In genomic region chr19:45423589-45424190, GRCh38 we compare ENCODE assay signal across 8 cellular contexts. TPM values are rescaled to one million over a fixed set of nuclear protein-coding genes. Genes with fewer than 3 reads are reported as not detected.
DNase-seq lines count a peak whose midpoint lies in the region; ATAC-seq, FAIRE-seq and TF ChIP-seq lines count a peak whose summit lies in the region.

Gene ERCC1 (minus strand): TSS chr19:45423917. CDS start chr19:45423374, 543 bp downstream.

- H3K9me3 ChIP-seq in KOPT-K1 (ENCODE audit: insufficient read depth, low read length, poor library complexity, severe bottlenecking): no peaks in the 10 kb centered on the region
- H3K9me3 ChIP-seq in Peyer's patch: no peaks in the 10 kb centered on the region
- no peaks in the 10 kb centered on the region for H3K9me3 ChIP-seq in neuronal stem cell (replicated peaks in 1 of 2; ENCODE audit: control insufficient read depth in 2 of 2, insufficient read depth in 1 of 2, low read depth in 1 of 2, low read length in 2 of 2)
- H3K9me3 ChIP-seq in tibial nerve: no peaks in the 10 kb centered on the region

- H2BK5ac ChIP-seq in neuronal stem cell (ENCODE audit: low read length): peak within 1 kb of the TSS; percentile 72

- H3K14ac ChIP-seq in neuronal stem cell (ENCODE audit: low read length): no peak within 1 kb of the TSS

- peak within 1 kb of the TSS; percentile 87 for H4K8ac ChIP-seq in neuronal stem cell (ENCODE audit: low read depth, low read length)

- TF ChIP-seq CTCF in Peyer's patch (IDR thresholded peaks at IDR 0.05): no peak
- no peak for TF ChIP-seq CTCF in tibial nerve (IDR thresholded peaks at IDR 0.05)

- H2BK120ac ChIP-seq in neuronal stem cell (ENCODE audit: low read depth, low read length): peak within 1 kb of the TSS; percentile 34

- peak within 1 kb of the TSS; percentile 97 for H2AFZ ChIP-seq in neuronal stem cell (ENCODE audit: low read length)

- H2BK15ac ChIP-seq in neuronal stem cell (ENCODE audit: low read length): peak within 1 kb of the TSS; percentile 15

- H3K36me3 ChIP-seq in KOPT-K1 (ENCODE audit: insufficient read depth, low read length): peaks cover 22% of the 10 kb centered on the region; the same call in 1 of the 2 replicates
- peaks cover 0 to 25% (median 0%) of the 10 kb centered on the region in 3 donors for H3K36me3 ChIP-seq in Peyer's patch
- H3K36me3 ChIP-seq in neuronal stem cell (replicated peaks in 1 of 2; ENCODE audit: control insufficient read depth in 2 of 2, insufficient read depth in 2 of 2, low read length in 2 of 2): peaks cover 18 to 34% of the 10 kb centered on the region in 2 donors
- peaks cover 0 to 35% (median 0%) of the 10 kb centered on the region in 3 donors for H3K36me3 ChIP-seq in tibial nerve

- FAIRE-seq in frontal cortex (lab: Jason Lieb, UNC): no peak

- H3K18ac ChIP-seq in neuronal stem cell (ENCODE audit: low read length): peak within 1 kb of the TSS; percentile 98

- H3K4me1 ChIP-seq in Peyer's patch (peaks cover 0 to 30% (median 23%) of the 10 kb centered on the region in 4 donors), neuronal stem cell (ENCODE audit: control insufficient read depth in 2 of 2, insufficient read depth in 1 of 2, low read depth in 1 of 2, low read length in 2 of 2) (peaks cover 6 to 10% of the 10 kb centered on the region in 2 donors), tibial nerve (peaks cover 0 to 60% (median 24%) of the 10 kb centered on the region in 4 donors)

- H3K4me3 ChIP-seq in Peyer's patch: peak within 1 kb of the TSS; percentile 44 to 63 (median 58)
- peak within 1 kb of the TSS; percentile 84 to 87 for H3K4me3 ChIP-seq in neuronal stem cell (ENCODE audit: low read length in 2 of 2)
- H3K4me3 ChIP-seq in tibial nerve: peak within 1 kb of the TSS; percentile 57 to 74 (median 66)

- H3K27ac ChIP-seq in KOPT-K1 (ENCODE audit: low read depth, low read length, poor library complexity, severe bottlenecking): peak within 1 kb of the TSS; percentile 74
- peak within 1 kb of the TSS; percentile 82 to 94 (median 89) for H3K27ac ChIP-seq in Peyer's patch
- H3K27ac ChIP-seq in neuronal stem cell (replicated peaks; ENCODE audit: low read length): peak within 1 kb of the TSS; percentile 93
- peak within 1 kb of the TSS; percentile 75 to 93 (median 88) for H3K27ac ChIP-seq in tibial nerve

- H4K91ac ChIP-seq in neuronal stem cell (ENCODE audit: low read depth, low read length, poor library complexity): no peak within 1 kb of the TSS

- peak within 1 kb of the TSS; percentile 5 for H2AK5ac ChIP-seq in neuronal stem cell (ENCODE audit: low read depth, low read length)

- peak within 1 kb of the TSS; percentile 99 for H3K4me2 ChIP-seq in neuronal stem cell (ENCODE audit: insufficient read depth, low read length, poor library complexity, severe bottlenecking)

- H3K79me1 ChIP-seq in neuronal stem cell (ENCODE audit: low read depth, low read length): peaks cover 4% of the 10 kb centered on the region

- WGBS in neuronal stem cell (ENCODE audit: extremely low coverage in 2 of 2, insufficient read length in 2 of 2, insufficient replicate concordance in 1 of 2), 2 donors: no CpG with 5 or more reads among the region's 37 CpGs
- 1 to 2% methylated on average over 29 to 35 of the region's 37 CpGs for WGBS in tibial nerve, 2 donors

- peak; percentile 61 for ATAC-seq in GM21825 (IDR thresholded peaks at IDR 0.05; ENCODE audit: unreplicated experiment)

- H3K27me3 ChIP-seq in Peyer's patch (peaks cover 0 to 3% of the 10 kb centered on the region in 2 donors), neuronal stem cell (ENCODE audit: control insufficient read depth in 3 of 3, insufficient read depth in 3 of 3, low read depth in 1 of 3, low read length in 3 of 3) (peaks cover 0 to 4% (median 0%) of the 10 kb centered on the region in 3 experiments), tibial nerve (no peaks in the 10 kb centered on the region)

- peak in 1 of 2 donors; percentile 26 for TF ChIP-seq EP300 in tibial nerve (IDR thresholded peaks at IDR 0.05)

- TF ChIP-seq POLR2A in Peyer's patch (IDR thresholded peaks at IDR 0.05) (peak; percentile 77 to 84), tibial nerve (IDR thresholded peaks at IDR 0.05) (peak in 1 of 2 donors; percentile 60)

- H2BK12ac ChIP-seq in neuronal stem cell (ENCODE audit: low read length): peak within 1 kb of the TSS; percentile 14

- H3K4ac ChIP-seq in neuronal stem cell (ENCODE audit: low read length): peak within 1 kb of the TSS; percentile 5

- peak within 1 kb of the TSS; percentile 83 for H3K23ac ChIP-seq in neuronal stem cell (ENCODE audit: low read depth, low read length, poor library complexity)

- DNase-seq in ELF-1 (ENCODE audit: low read depth, low spot score): peak; percentile 99
- peak in 2 of 3 donors; percentile 98 to 100 for DNase-seq in Peyer's patch
- peak; percentile 75 for DNase-seq in activated gamma-delta T cell treated with Interleukin-2 at 50 U/mL for 16 hours
- DNase-seq in frontal cortex (ENCODE audit: low spot score in 2 of 2): peak; percentile 84 to 93
- DNase-seq in neuronal stem cell (ENCODE audit: low spot score): peak; percentile 94
- peak; percentile 91 to 92 for DNase-seq in tibial nerve (ENCODE audit: low spot score in 2 of 2)

- H3K9ac ChIP-seq in neuronal stem cell (ENCODE audit: low read depth, low read length, poor library complexity): peak within 1 kb of the TSS; percentile 93

RNA-seq across cellular contexts. Expression of gene ERCC1, which starts in this region (rescaled TPM):
- total RNA-seq in Peyer's patch: 10 to 100 TPM; 39.9 to 69.3 (median 52.5) TPM
- total RNA-seq in frontal cortex: 55.0 TPM
- polyA plus RNA-seq in neuronal stem cell (2013, experiment 1 of 2): 90.0 TPM
- polyA plus RNA-seq in neuronal stem cell (2013, experiment 2 of 2): 87.6 TPM
- total RNA-seq in tibial nerve: 100 to 1,000 TPM in 2 of 4 donors, 10 to 100 TPM in 2; 95.5 to 161 (median 99.2) TPM

Comparison
In these comparisons a context has a peak if more than half of its experiments do, and no peak if none do; other contexts are left out.
1. Peak in every context shown above with its lines: DNase-seq, ATAC-seq, H3K4me3 ChIP-seq and H3K27ac ChIP-seq.